ENCODE assay signal across 20 cellular contexts in genomic region chr4:172857026-172857425, GRCh38.
"Had no signal": no experiment of that assay in that cellular context is flagged by ENCODE, and none has a peak within 500 bp of the region (broad histone marks: within the 10 kb centered on the region; RNA-seq: fewer than 3 reads in every experiment).

No MANE protein-coding gene starts in this region.

- H3K27ac ChIP-seq: KMS-11, RWPE1 had no signal

- H3K9ac ChIP-seq: KMS-11 had no signal

- H3K4me3 ChIP-seq: K562 had no signal

- H3K4me2 ChIP-seq: KMS-11 had no signal

- ATAC-seq: K562, Panc1, SK-N-SH treated with all-trans-retinoic acid at 6 μM for 48 hours had no signal

- DNase-seq: Kasumi-1, MM.1S, NCI-H1092 treated with DMSO at 0.1 percent for 48 hours, NCI-H1436, NCI-H187, NCI-H2029, NCI-H2081 treated with DMSO at 0.1 percent for 48 hours, NCI-H2171, NCI-H226, NCI-H446, NCI-H510A, NCI-H524 treated with DMSO at 0.1 percent for 48 hours, NCI-H69, NCI-H774, SHP77 had no signal
